Comparison of ENCODE assay signal across 25 cellular contexts in genomic region chr3:73453676-73454075, GRCh38.
DNase-seq lines count a peak whose midpoint lies in the region; ATAC-seq, FAIRE-seq and TF ChIP-seq lines count a peak whose summit lies in the region.
"Had no signal": no experiment of that assay in that cellular context is flagged by ENCODE, and none has a peak within 500 bp of the region (broad histone marks: within the 10 kb centered on the region; RNA-seq: fewer than 3 reads in every experiment).

No MANE protein-coding gene starts in this region.

- no peak overlapping the region for H3K14ac ChIP-seq in H9 (ENCODE audit: insufficient read depth, low read length)

- H3K27ac Mint-ChIP-seq in H9 (no peak overlapping the region; a peak in 1 of 7 replicates), type B pancreatic cell (no peak overlapping the region)
- H3K27ac Mint-ChIP-seq: activated CD4-positive, alpha-beta T cell treated with anti-CD3 and anti-CD28 coated beads for 36 hours; CD8-positive, alpha-beta T cell; dendritic cell treated with granulocyte-macrophage colony-stimulating factor and Interleukin-4, amounts not matched to agents 40 ng/mL and 50 ng/mL, for 4 days; GM23338; naive thymus-derived CD8-positive, alpha-beta T cell had no signal

- no peak overlapping the region for H3K4ac ChIP-seq in H9 (ENCODE audit: low read depth, low read length)

- H3K9me3 Mint-ChIP-seq in H9 (no peaks in the 10 kb centered on the region), type B pancreatic cell (no peaks in the 10 kb centered on the region)
- H3K9me3 Mint-ChIP-seq: CD8-positive, alpha-beta T cell; dendritic cell treated with granulocyte-macrophage colony-stimulating factor and Interleukin-4, amounts not matched to agents 40 ng/mL and 50 ng/mL, for 4 days; GM23338; naive thymus-derived CD8-positive, alpha-beta T cell had no signal

- H3K4me1 ChIP-seq in H9 (ENCODE audit: insufficient read depth, low read length): peaks cover 10% of the 10 kb centered on the region; the same call in 1 of the 2 replicates
- H3K4me1 ChIP-seq: foreskin keratinocyte, SJSA1 had no signal

- no peak overlapping the region for H3K4me3 Mint-ChIP-seq in H9
- no peak overlapping the region for H3K4me3 Mint-ChIP-seq in type B pancreatic cell
- H3K4me3 Mint-ChIP-seq: activated CD4-positive, alpha-beta T cell treated with anti-CD3 and anti-CD28 coated beads for 36 hours; CD8-positive, alpha-beta T cell; dendritic cell treated with granulocyte-macrophage colony-stimulating factor and Interleukin-4, amounts not matched to agents 40 ng/mL and 50 ng/mL, for 4 days; GM23338; naive thymus-derived CD8-positive, alpha-beta T cell had no signal

- no peak overlapping the region for H3K18ac ChIP-seq in H9 (ENCODE audit: insufficient read length, low read depth, low read length)

- no peaks in the 10 kb centered on the region for H3K79me2 ChIP-seq in H9 (ENCODE audit: insufficient read depth, low read length)

- no peaks in the 10 kb centered on the region for H3K27me3 ChIP-seq in H9 (ENCODE audit: insufficient read depth, low read length)
- H3K27me3 ChIP-seq: cardiac muscle cell, foreskin keratinocyte, ovary, upper lobe of left lung had no signal

- no peak overlapping the region for H3T11ph ChIP-seq in H9 (ENCODE audit: low read length)

- peaks cover 14 to 17% of the 10 kb centered on the region in 2 experiments for H3K4me1 Mint-ChIP-seq in H9
- H3K4me1 Mint-ChIP-seq in type B pancreatic cell (ENCODE audit: unreplicated experiment): peaks cover 42% of the 10 kb centered on the region
- H3K4me1 Mint-ChIP-seq: activated CD4-positive, alpha-beta T cell treated with anti-CD3 and anti-CD28 coated beads for 36 hours; naive thymus-derived CD8-positive, alpha-beta T cell had no signal

- no peaks in the 10 kb centered on the region for H3K9me3 ChIP-seq in H9 (ENCODE audit: control insufficient read depth, low read depth, low read length)
- H3K9me3 ChIP-seq: ovary, SJSA1, upper lobe of left lung had no signal

- no peak overlapping the region for H4K8ac ChIP-seq in H9 (replicated peaks; ENCODE audit: insufficient read length, low read depth, low read length)

- H4K20me1 ChIP-seq in H9 (ENCODE audit: control insufficient read depth, insufficient read depth, insufficient read length): no peaks in the 10 kb centered on the region

- TF ChIP-seq CTCF in cardiac fibroblast (IDR thresholded peaks at IDR 0.05; ENCODE audit: low read depth, low read length): no peak
- no peak for TF ChIP-seq CTCF in H9 (conservative IDR thresholded peaks at IDR 0.05)
- no peak for TF ChIP-seq CTCF in type B pancreatic cell (conservative IDR thresholded peaks at IDR 0.05)

- no peak overlapping the region for H2BK20ac ChIP-seq in H9 (ENCODE audit: low read depth, low read length, poor library complexity, severe bottlenecking)

- no CpG with 5 or more reads among the region's 4 CpGs for WGBS in H9 (ENCODE audit: extremely low coverage, insufficient read length, low lambda C conversion rate)

- H3K9ac ChIP-seq in H9 (ENCODE audit: extremely low read depth, insufficient read length, low read length): no peak overlapping the region

- no peak overlapping the region for H3K56ac ChIP-seq in H9 (ENCODE audit: insufficient read length, low read depth, low read length)

- no peak overlapping the region for H3K23ac ChIP-seq in H9 (ENCODE audit: insufficient read length, low read depth, low read length)

- H2AK5ac ChIP-seq in H9 (ENCODE audit: insufficient read length, low read length): no peak overlapping the region

- H2BK5ac ChIP-seq in H9 (ENCODE audit: insufficient read length, low read length): no peak overlapping the region

- H3K4me2 ChIP-seq in H9 (ENCODE audit: insufficient read depth, insufficient read length, low read length): no peak overlapping the region
- H3K4me2 ChIP-seq: GM23338 had no signal

- H2BK120ac ChIP-seq in H9 (ENCODE audit: low read depth, low read length, poor library complexity, severe bottlenecking): no peak overlapping the region

- peak; percentile 1 for DNase-seq in M059J (ENCODE audit: low read depth)
- DNase-seq in cardiac fibroblast (ENCODE audit: low read depth in 2 of 2): peak; percentile 12 to 58
- DNase-seq in smooth muscle cell of the brain vasculature (ENCODE audit: low read depth, low spot score): peak; percentile 56
- DNase-seq in H9: no peak
- no peak for DNase-seq in posterior vena cava (ENCODE audit: low spot score)
- no peak for DNase-seq in type B pancreatic cell (ENCODE audit: extremely low spot score, unreplicated experiment)
- DNase-seq: activated CD4-positive, alpha-beta T cell treated with anti-CD3 and anti-CD28 coated beads for 36 hours; activated gamma-delta T cell; CD8-positive, alpha-beta T cell; foreskin keratinocyte; KBM-7; midbrain; naive thymus-derived CD8-positive, alpha-beta T cell; NCI-H146; NCI-H526; ovary; upper lobe of left lung had no signal

- no peak for ATAC-seq in HG02798 (IDR thresholded peaks at IDR 0.05; ENCODE audit: poor library complexity, unreplicated experiment)
- ATAC-seq: activated CD4-positive, alpha-beta T cell treated with anti-CD3 and anti-CD28 coated beads for 36 hours; CD8-positive, alpha-beta T cell; foreskin keratinocyte; GM23338; left lobe of liver; naive thymus-derived CD8-positive, alpha-beta T cell had no signal

- H3K23me2 ChIP-seq in H9 (ENCODE audit: insufficient read length, low read depth, low read length, poor library complexity, severe bottlenecking): no peaks in the 10 kb centered on the region

- H4K5ac ChIP-seq in H9 (ENCODE audit: insufficient read length, low read depth, low read length): no peak overlapping the region

- H3K27me3 Mint-ChIP-seq in H9 (ENCODE audit: low read depth): no peaks in the 10 kb centered on the region
- peaks cover 5% of the 10 kb centered on the region for H3K27me3 Mint-ChIP-seq in type B pancreatic cell
- H3K27me3 Mint-ChIP-seq: dendritic cell treated with granulocyte-macrophage colony-stimulating factor and Interleukin-4, amounts not matched to agents 40 ng/mL and 50 ng/mL, for 4 days had no signal

- H3K4me3 ChIP-seq in cardiac fibroblast (replicated peaks in 1 of 2; ENCODE audit: low read depth in 2 of 2, low read length in 2 of 2): no peak overlapping the region
- H3K4me3 ChIP-seq: cardiac muscle cell, GM23338, ovary, SJSA1, upper lobe of left lung had no signal

- no peak overlapping the region for H3K27ac ChIP-seq in H9 (ENCODE audit: insufficient read length, low read depth, low read length)
- H3K27ac ChIP-seq: cardiac muscle cell, foreskin keratinocyte, ovary, SJSA1, upper lobe of left lung had no signal

- H4K91ac ChIP-seq in H9 (ENCODE audit: insufficient read length, low read depth, low read length): no peak overlapping the region

- FAIRE-seq in islet of Langerhans (lab: Jason Lieb, UNC): peak; percentile 47
- FAIRE-seq: TTC549 had no signal

- H3K36me3 Mint-ChIP-seq in H9 (ENCODE audit: insufficient read depth in 1 of 3, low read depth in 3 of 3) (no peaks in the 10 kb centered on the region), type B pancreatic cell (no peaks in the 10 kb centered on the region)
- H3K36me3 Mint-ChIP-seq: CD8-positive, alpha-beta T cell; naive thymus-derived CD8-positive, alpha-beta T cell had no signal

- no peak overlapping the region for H2BK15ac ChIP-seq in H9 (ENCODE audit: low read depth, low read length)

- no peaks in the 10 kb centered on the region for H3K79me1 ChIP-seq in H9 (ENCODE audit: insufficient read depth, low read depth, low read length, poor library complexity, severe bottlenecking)

- no peak overlapping the region for H2AFZ ChIP-seq in H9 (ENCODE audit: low read length)
- H2AFZ ChIP-seq: GM23338 had no signal

- intact Hi-C loops in posterior vena cava (cut with DNase I): no loop called here

- no peak overlapping the region for H2BK12ac ChIP-seq in H9 (ENCODE audit: insufficient read length, low read depth, low read length)

Comparison
In these comparisons a context has a peak if more than half of its experiments do, and no peak if none do; other contexts are left out.
1. DNase-seq: peak in M059J (single experiment), cardiac fibroblast (2 of 2) and smooth muscle cell of the brain vasculature (single experiment); none in H9 (single experiment), posterior vena cava (single experiment) and type B pancreatic cell (single experiment).